ENCODE assay signal across 2 cellular contexts in the genomic region with DNA sequence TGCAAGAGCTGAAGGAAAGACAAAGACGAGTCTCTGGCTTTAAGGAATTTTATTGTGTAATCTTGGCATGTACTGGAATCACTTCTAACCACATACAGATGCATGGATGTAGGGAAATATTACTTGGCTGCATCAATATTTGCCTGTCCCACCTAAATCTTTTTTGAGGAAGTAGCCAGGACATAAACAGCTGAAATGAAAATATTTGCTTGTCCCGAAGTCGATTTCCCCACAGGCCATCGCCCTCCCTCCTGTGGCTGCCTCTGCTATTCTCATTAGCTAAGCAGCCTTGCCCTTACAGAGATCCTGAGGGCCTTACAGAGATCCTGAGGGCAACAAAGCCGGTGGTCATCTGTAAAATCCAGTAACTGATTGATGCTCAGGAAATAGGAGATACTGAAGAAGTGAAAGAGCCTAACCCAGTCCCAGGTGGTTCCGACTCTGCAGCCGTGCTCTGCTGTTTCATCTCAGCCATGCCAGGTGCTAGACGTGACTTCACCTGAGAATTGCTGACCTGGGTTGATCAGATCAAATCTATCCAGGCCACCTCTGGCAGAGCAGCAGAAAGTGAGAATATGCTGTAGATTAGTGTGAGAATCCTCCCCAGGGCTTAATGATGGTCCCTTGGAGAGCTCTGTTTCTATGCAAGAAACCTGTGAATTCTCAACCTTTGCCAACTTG.
TF ChIP-seq lines count a peak whose summit lies in the region.

No MANE protein-coding gene starts in this region.

TF ChIP-seq in endothelial cell of umbilical vein, 7 proteins besides CTCF, POLR2A, EP300 and RAD21 (continued from another document):
- TF ChIP-seq GATA2 (IDR thresholded peaks at IDR 0.05; ENCODE audit: insufficient read depth, insufficient read length, low read depth, low read length), result no peak
- no peak for TF ChIP-seq POLR2AphosphoS5 (IDR thresholded peaks at IDR 0.05; ENCODE audit: insufficient read depth, low read depth, low read length)
- TF ChIP-seq JUN (IDR thresholded peaks at IDR 0.05; ENCODE audit: borderline replicate concordance, insufficient read depth, insufficient read length, low read depth), result no peak

TF ChIP-seq in WTC11, 78 proteins besides CTCF, POLR2A, EP300 and RAD21 (continued from another document):
- TF ChIP-seq ESRRA (CRISPR knock-in tag; IDR thresholded peaks at IDR 0.05; ENCODE audit: borderline replicate concordance), result no peak
TF ChIP-seq in WTC11: peak in this region for 0.
